8 cellular contexts compared by ENCODE assay signal in the genomic region with DNA sequence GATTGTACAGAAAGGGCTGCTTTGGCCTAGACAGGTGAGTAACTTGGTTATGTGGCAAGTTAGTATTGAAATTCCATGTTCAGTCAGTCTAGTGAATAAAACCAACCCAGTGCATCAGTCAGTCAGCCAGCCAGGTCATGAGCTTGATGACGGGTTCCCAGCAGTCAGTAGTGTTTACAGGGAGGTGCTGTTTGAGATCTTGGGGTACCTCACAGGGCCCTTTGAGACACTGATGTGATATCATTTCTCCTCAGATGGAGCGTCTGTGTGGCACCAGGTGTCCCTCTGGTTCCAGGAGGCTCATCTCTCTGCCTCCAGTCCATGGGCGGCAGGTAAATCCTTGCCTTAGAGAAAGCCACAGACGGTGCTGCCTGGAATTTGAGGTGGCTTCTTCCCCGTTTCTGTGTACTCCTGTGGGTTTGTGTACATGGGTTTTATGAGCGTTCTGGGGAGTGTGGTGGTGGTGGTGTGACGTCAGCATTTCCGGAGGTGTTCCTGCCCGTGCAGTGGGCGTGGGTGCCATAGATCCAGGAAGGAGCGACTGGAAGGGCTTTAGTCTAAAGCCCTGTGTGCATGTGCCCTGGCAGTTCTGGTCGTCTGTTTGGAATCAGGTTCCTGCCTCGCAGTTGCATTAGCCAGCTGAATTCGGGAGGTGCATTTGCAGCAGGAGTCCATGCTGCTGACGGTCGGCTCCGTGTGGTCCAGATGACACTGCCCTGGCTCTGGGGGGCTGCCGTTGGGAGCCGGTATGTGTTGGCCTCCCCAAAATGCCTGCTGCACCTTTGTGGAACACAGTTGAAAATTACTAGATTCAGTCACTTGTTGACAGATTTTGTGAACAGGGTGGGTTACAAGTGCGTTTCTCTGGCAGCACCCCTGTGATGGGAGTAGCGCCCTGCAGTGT. TPM values are rescaled to one million over a fixed set of nuclear protein-coding genes. Genes with fewer than 3 reads are reported as not detected.
DNase-seq lines count a peak whose midpoint lies in the region; ATAC-seq and TF ChIP-seq lines count a peak whose summit lies in the region.

No MANE protein-coding gene starts in this region.

- peaks cover 12% of the 10 kb centered on the region for H3K36me3 Mint-ChIP-seq in CD4-positive, CD25-positive, alpha-beta regulatory T cell

- H3K4me2 ChIP-seq in SU-DHL-6 (ENCODE audit: low read depth, low read length, poor library complexity, severe bottlenecking) (peak overlapping the region; percentile 75), osteoblast (ENCODE audit: insufficient read depth, low read length) (no peak overlapping the region)

- no peaks in the 10 kb centered on the region for H3K9me2 ChIP-seq in SU-DHL-6 (replicated peaks; ENCODE audit: insufficient read depth, low read length)

- no peaks in the 10 kb centered on the region for H3K36me3 ChIP-seq in CD4-positive, CD25-positive, alpha-beta regulatory T cell (ENCODE audit: control insufficient read depth, insufficient read depth, low read length)
- H3K36me3 ChIP-seq in SU-DHL-6 (ENCODE audit: low read length), result 0 out of 2 replicates have a peak, but pooled peaks cover under 1% of the 10 kb centered on the region
- no peaks in the 10 kb centered on the region for H3K36me3 ChIP-seq in adipocyte (ENCODE audit: control insufficient read depth, insufficient read depth, low read length, severe bottlenecking)
- peaks cover 6% of the 10 kb centered on the region for H3K36me3 ChIP-seq in osteoblast (ENCODE audit: insufficient read depth, low read length)

- H3K79me2 ChIP-seq in SU-DHL-6 (ENCODE audit: insufficient read depth, low read length) (peaks cover 73% of the 10 kb centered on the region), osteoblast (ENCODE audit: insufficient read depth, low read length) (peaks cover 85% of the 10 kb centered on the region)

- H3K9ac ChIP-seq in SU-DHL-6 (ENCODE audit: low read length) (peak overlapping the region; percentile 83; the same call in 1 of the 2 replicates), adipocyte (ENCODE audit: low read length) (peak overlapping the region; percentile 95)

- H3K4me3 ChIP-seq in CD4-positive, CD25-positive, alpha-beta regulatory T cell (ENCODE audit: low read depth, low read length), result peak overlapping the region; percentile 95
- H3K4me3 ChIP-seq in SU-DHL-6 (ENCODE audit: insufficient read depth, low read length, poor library complexity, severe bottlenecking) (no peak overlapping the region), adipocyte (ENCODE audit: low read length) (peak overlapping the region; percentile 90), osteoblast (ENCODE audit: insufficient read depth, low read length) (no peak overlapping the region)

- H3F3A ChIP-seq in SU-DHL-6 (ENCODE audit: insufficient read depth), result no peaks in the 10 kb centered on the region

- peak overlapping the region; percentile 89 to 99 (median 94) for H3K4me3 Mint-ChIP-seq in CD4-positive, CD25-positive, alpha-beta regulatory T cell

- H3K9me3 ChIP-seq in CD4-positive, CD25-positive, alpha-beta regulatory T cell (ENCODE audit: control insufficient read depth in 2 of 2, low read length in 2 of 2), result no peaks in the 10 kb centered on the region
- H3K9me3 ChIP-seq in SU-DHL-6 (ENCODE audit: insufficient read depth, low read length) (no peaks in the 10 kb centered on the region), adipocyte (ENCODE audit: control insufficient read depth, low read length) (no peaks in the 10 kb centered on the region), osteoblast (ENCODE audit: low read depth, low read length) (no peaks in the 10 kb centered on the region)

- no peak overlapping the region for H2AFZ ChIP-seq in SU-DHL-6 (ENCODE audit: low read depth, low read length, severe bottlenecking)
- no peak overlapping the region for H2AFZ ChIP-seq in osteoblast (ENCODE audit: low read length)

- peak overlapping the region; percentile 58 for H3K27ac ChIP-seq in CD4-positive, CD25-positive, alpha-beta regulatory T cell (ENCODE audit: insufficient read depth, low read length, poor library complexity, severe bottlenecking)
- H3K27ac ChIP-seq in SU-DHL-6 (ENCODE audit: low read depth, low read length) (no peak overlapping the region), osteoblast (ENCODE audit: low read depth, low read length) (peak overlapping the region; percentile 98)

- peaks cover 59% of the 10 kb centered on the region for H3K4me1 ChIP-seq in CD4-positive, CD25-positive, alpha-beta regulatory T cell (ENCODE audit: control insufficient read depth, insufficient read depth, low read length, poor library complexity, severe bottlenecking)
- peaks cover 26% of the 10 kb centered on the region for H3K4me1 ChIP-seq in adipocyte (ENCODE audit: control insufficient read depth, insufficient read depth, low read length)
- H3K4me1 ChIP-seq in osteoblast (ENCODE audit: insufficient read depth, low read length), result peaks cover 18% of the 10 kb centered on the region

- H4K20me1 ChIP-seq in SU-DHL-6 (ENCODE audit: low read depth, low read length), result peaks cover 26% of the 10 kb centered on the region; the same call in 1 of the 2 replicates
- H4K20me1 ChIP-seq in osteoblast (ENCODE audit: insufficient read depth, low read length), result peaks cover 48% of the 10 kb centered on the region

- no peaks in the 10 kb centered on the region for H3K27me3 ChIP-seq in CD4-positive, CD25-positive, alpha-beta regulatory T cell (ENCODE audit: control insufficient read depth, insufficient read depth, low read length)
- no peaks in the 10 kb centered on the region for H3K27me3 ChIP-seq in SU-DHL-6 (ENCODE audit: low read length)
- H3K27me3 ChIP-seq in adipocyte (replicated peaks; ENCODE audit: control insufficient read depth, insufficient read depth, low read length), result no peaks in the 10 kb centered on the region
- H3K27me3 ChIP-seq in osteoblast (ENCODE audit: insufficient read depth, low read length), result no peaks in the 10 kb centered on the region

- peaks cover 9% of the 10 kb centered on the region for H3K27me3 Mint-ChIP-seq in CD4-positive, CD25-positive, alpha-beta regulatory T cell

- peaks cover 0 to 2% (median 0%) of the 10 kb centered on the region in 7 donors for H3K9me3 Mint-ChIP-seq in CD4-positive, CD25-positive, alpha-beta regulatory T cell

- H3K4me1 Mint-ChIP-seq in CD4-positive, CD25-positive, alpha-beta regulatory T cell, result peaks cover 28 to 78% (median 57%) of the 10 kb centered on the region in 4 donors

- peak; percentile 50 to 84 (median 59) for DNase-seq in CD4-positive, CD25-positive, alpha-beta regulatory T cell
- DNase-seq in adipocyte (ENCODE audit: low read depth) (no peak), osteoblast (ENCODE audit: insufficient read length, low spot score, missing footprints) (no peak), DMS53 (lab: John Stamatoyannopoulos, UW) (no peak), COLO829 (ENCODE audit: low spot score) (no peak)

- TF ChIP-seq CTCF in SU-DHL-6 (IDR thresholded peaks at IDR 0.05; ENCODE audit: insufficient read depth, low read length, poor library complexity, severe bottlenecking) (no peak), osteoblast (IDR thresholded peaks at IDR 0.05; ENCODE audit: extremely low read depth, low read depth, low read length) (no peak)

- H3K27ac Mint-ChIP-seq in CD4-positive, CD25-positive, alpha-beta regulatory T cell, result peak overlapping the region in 2 of 3 donors; percentile 94 to 95

- ATAC-seq in CD4-positive, CD25-positive, alpha-beta regulatory T cell (ENCODE audit: low read depth in 2 of 2), result no peak
- no peak for ATAC-seq in HG02885 (IDR thresholded peaks at IDR 0.05; ENCODE audit: poor library complexity, unreplicated experiment)
- ATAC-seq in GM18873 (IDR thresholded peaks at IDR 0.05; ENCODE audit: low FRiP score, unreplicated experiment), result no peak

RNA-seq across cellular contexts. Expression of a gene that starts 2.1 kb away (rescaled TPM):
- total RNA-seq in CD4-positive, CD25-positive, alpha-beta regulatory T cell, result 59.7 TPM
- 10 to 100 TPM; 12.9 to 16.9 (median 15.7) TPM for polyA plus RNA-seq in CD4-positive, CD25-positive, alpha-beta regulatory T cell
- 25.0 and 26.8 TPM in 2 replicates for total RNA-seq in osteoblast

Comparison
In these comparisons a context has a peak if more than half of its experiments do, and no peak if none do; other contexts are left out.
1. DNase-seq: peak in CD4-positive, CD25-positive, alpha-beta regulatory T cell (3 of 3); none in adipocyte (single experiment), osteoblast (single experiment), DMS53 (single experiment) and COLO829 (single experiment).
2. H3K4me3 ChIP-seq: peak in CD4-positive, CD25-positive, alpha-beta regulatory T cell (single experiment) and adipocyte (single experiment); none in SU-DHL-6 (single experiment) and osteoblast (single experiment).